Comparison of ENCODE assay signal across 8 cellular contexts in the genomic region with DNA sequence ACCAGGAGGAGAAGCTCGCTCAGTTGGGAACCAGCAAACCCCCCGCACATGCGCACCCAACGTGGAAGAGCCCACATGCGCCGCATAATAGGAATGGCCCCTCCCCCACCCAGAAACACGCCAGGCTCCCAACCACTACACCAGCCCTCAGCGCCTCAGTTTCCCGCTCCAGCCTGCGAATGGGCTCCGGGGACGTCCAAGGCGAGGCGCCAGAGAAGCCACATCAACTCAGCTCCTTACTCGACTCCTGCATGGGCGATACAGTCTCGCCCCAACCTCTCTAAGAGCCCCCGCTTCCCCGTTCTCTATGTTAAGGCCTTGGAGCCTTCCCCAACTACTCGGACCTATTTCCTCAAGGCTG.
DNase-seq lines count a peak whose midpoint lies in the region; ATAC-seq and TF ChIP-seq lines count a peak whose summit lies in the region.

No MANE protein-coding gene starts in this region.

- DNase-seq in AG09309 (ENCODE audit: low read depth) (no peak), NCI-H1092 (lab: John Stamatoyannopoulos, UW) (peak; percentile 72), T-helper 2 cell (peak; percentile 15 to 57 (median 37)), astrocyte of the spinal cord (ENCODE audit: low read depth, low spot score) (peak; percentile 73), iPS DF 6.9 (ENCODE audit: low read depth, low spot score) (no peak), skeletal muscle cell (ENCODE audit: low read depth) (no peak), middle frontal gyrus (ENCODE audit: extremely low spot score, low spot score) (no peak)

- H3K27ac ChIP-seq in iPS DF 6.9 (ENCODE audit: low read length), result peak overlapping the region; percentile 5

- TF ChIP-seq CTCF in AG09309 (IDR thresholded peaks at IDR 0.05; ENCODE audit: control insufficient read depth, insufficient read depth, low read depth, low read length, missing control alignments) (no peak), astrocyte of the spinal cord (IDR thresholded peaks at IDR 0.05; ENCODE audit: low read depth, low read length) (no peak)

- no peaks in the 10 kb centered on the region for H3K27me3 ChIP-seq in iPS DF 6.9 (ENCODE audit: control insufficient read depth, insufficient read depth, low read length)

- H3K4me1 ChIP-seq in iPS DF 6.9 (ENCODE audit: control insufficient read depth, insufficient read depth, low read length), result no peaks in the 10 kb centered on the region

- H3K9me3 ChIP-seq in iPS DF 6.9 (ENCODE audit: control insufficient read depth, insufficient read depth, low read length), result no peaks in the 10 kb centered on the region

- no CpG with 5 or more reads among the region's 20 CpGs for WGBS in iPS DF 6.9 (ENCODE audit: insufficient coverage, insufficient read length)

- H3K36me3 ChIP-seq in iPS DF 6.9 (ENCODE audit: control insufficient read depth, insufficient read depth, low read length), result peaks cover 10% of the 10 kb centered on the region; the same call in 1 of the 2 replicates

- in situ Hi-C loops in astrocyte of the spinal cord (cut with HindIII; ENCODE audit: low sequenced_read_pairs), result no loop called here

- H3K4me3 ChIP-seq in AG09309 (ENCODE audit: control insufficient read depth, low read depth, low read length) (peak overlapping the region; percentile 91), astrocyte of the spinal cord (ENCODE audit: low read depth, low read length) (peak overlapping the region; percentile 98), iPS DF 6.9 (ENCODE audit: low read length) (peak overlapping the region; percentile 85), skeletal muscle cell (ENCODE audit: low read depth, low read length) (peak overlapping the region; percentile 90)

- ATAC-seq in GM21381 (IDR thresholded peaks at IDR 0.05; ENCODE audit: unreplicated experiment), result peak; percentile 24

Comparison
In these comparisons a context has a peak if more than half of its experiments do, and no peak if none do; other contexts are left out.
1. DNase-seq: peak in NCI-H1092 (single experiment), T-helper 2 cell (5 of 5) and astrocyte of the spinal cord (single experiment); none in AG09309 (single experiment), iPS DF 6.9 (single experiment), skeletal muscle cell (single experiment) and middle frontal gyrus (single experiment).
2. Peak in every context shown above with its lines, with median percentiles within 50 percentile points of each other: H3K4me3 ChIP-seq.